ENCODE assay signal across 35 cellular contexts in the genomic region with DNA sequence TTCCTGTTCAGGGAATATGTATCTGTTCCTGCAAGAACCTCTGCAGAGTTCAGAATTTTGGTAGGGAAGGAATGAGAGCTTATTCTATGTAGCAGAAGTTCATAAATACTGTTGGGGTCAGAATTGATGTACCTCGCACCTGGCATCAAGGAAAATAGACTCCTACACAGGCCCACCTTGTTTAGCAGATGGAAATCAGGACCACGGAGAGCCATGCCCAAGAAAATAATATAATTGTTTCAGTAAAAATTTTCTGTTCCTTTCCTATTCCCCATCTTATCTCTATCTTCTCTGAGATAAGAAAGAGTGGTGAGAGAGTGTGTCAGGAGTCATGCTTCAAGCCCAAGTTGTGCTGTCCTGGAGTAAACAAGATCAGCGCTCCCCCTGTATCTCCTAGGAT.
"Had no signal": no experiment of that assay in that cellular context is flagged by ENCODE, and none has a peak within 500 bp of the region (broad histone marks: within the 10 kb centered on the region; RNA-seq: fewer than 3 reads in every experiment).

No MANE protein-coding gene starts in this region.

- H3K36me3 ChIP-seq: MG63 had no signal

- H3K27me3 ChIP-seq: MG63 had no signal

- DNase-seq: Karpas-422, Kasumi-1, MG63, MM.1S, NCI-H1048, NCI-H1092, NCI-H1092 treated with DMSO at 0.1 percent for 48 hours, NCI-H1105, NCI-H1105 treated with DMSO at 0.1 percent for 48 hours, NCI-H1417, NCI-H1417 treated with DMSO at 0.1 percent for 48 hours, NCI-H1436, NCI-H1436 treated with DMSO at 0.1 percent for 48 hours, NCI-H146, NCI-H1694, NCI-H1694 treated with DMSO at 0.1 percent for 48 hours, NCI-H187, NCI-H187 treated with DMSO at 0.1 percent for 48 hours, NCI-H1930, NCI-H2029, NCI-H2029 treated with DMSO at 0.1 percent for 48 hours, NCI-H2081, NCI-H2081 treated with DMSO at 0.1 percent for 48 hours, NCI-H2107, NCI-H2171, NCI-H2171 treated with DMSO at 0.1 percent for 48 hours, NCI-H2227 treated with DMSO at 0.1 percent for 48 hours, NCI-H226, NCI-H345, NCI-H446, NCI-H446 treated with DMSO at 0.1 percent for 48 hours, NCI-H510A, NCI-H510A treated with DMSO at 0.1 percent for 48 hours, NCI-H524, NCI-H524 treated with DMSO at 0.1 percent for 48 hours had no signal

- H3K4me3 ChIP-seq: MG63 had no signal

- H3K9me3 ChIP-seq: MG63 had no signal
